1 cellular context compared by ENCODE assay signal in the genomic region with DNA sequence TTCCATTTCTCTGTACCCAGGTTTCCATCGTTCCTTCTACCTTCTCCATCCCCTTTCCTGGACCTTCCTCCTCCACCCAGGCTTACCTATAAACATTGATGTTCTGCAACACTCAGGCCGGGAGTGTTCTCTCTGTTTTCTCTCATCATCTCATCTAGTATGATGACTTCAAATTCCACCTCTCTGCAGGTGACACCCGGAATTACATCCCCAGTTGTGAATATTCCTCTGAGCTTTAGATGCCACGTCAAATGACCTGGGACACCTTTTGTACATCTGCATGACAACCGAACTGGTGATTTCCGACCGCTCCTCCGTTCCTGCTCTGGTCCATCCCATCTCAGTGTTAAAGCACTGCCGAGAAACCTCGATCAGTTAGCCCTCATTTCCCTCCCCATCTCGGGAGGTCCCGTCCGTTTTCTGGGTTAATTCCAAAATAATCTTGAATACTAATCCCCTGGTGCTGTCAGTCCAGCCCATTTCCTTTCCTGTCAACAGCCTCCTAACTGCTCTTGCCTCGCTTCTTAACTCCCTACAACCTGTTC.
TF ChIP-seq lines count a peak whose summit lies in the region.

No MANE protein-coding gene starts in this region.

TF ChIP-seq in HCT116, 20 proteins besides CTCF, POLR2A, EP300 and RAD21:
- TF ChIP-seq ELF1 (IDR thresholded peaks at IDR 0.05; ENCODE audit: borderline replicate concordance, low read depth) (no peak), EZH2phosphoT487 (IDR thresholded peaks at IDR 0.05; ENCODE audit: borderline replicate concordance) (no peak), POLR2AphosphoS5 (IDR thresholded peaks at IDR 0.05; ENCODE audit: low read depth, low read length) (no peak), CBX3 (IDR thresholded peaks at IDR 0.05; ENCODE audit: low read depth) (no peak), YY1 (IDR thresholded peaks at IDR 0.05; ENCODE audit: extremely low read depth, insufficient replicate concordance, low read depth, low read length) (no peak), SRF (IDR thresholded peaks at IDR 0.05; ENCODE audit: low read depth) (no peak; the same call in 1 of the 2 replicates), ZNF274 (IDR thresholded peaks at IDR 0.05; ENCODE audit: low read depth, low read length) (no peak), ZFX (IDR thresholded peaks at IDR 0.05) (no peak), JUND (IDR thresholded peaks at IDR 0.05) (no peak), SIN3A (IDR thresholded peaks at IDR 0.05; ENCODE audit: low read depth) (no peak), TCF7L2 (IDR thresholded peaks at IDR 0.05; ENCODE audit: borderline replicate concordance, extremely low read depth, insufficient read depth, insufficient read length) (no peak), SP1 (IDR thresholded peaks at IDR 0.05; ENCODE audit: low read depth) (no peak), EGR1 (IDR thresholded peaks at IDR 0.05; ENCODE audit: low read depth) (no peak), CEBPB (IDR thresholded peaks at IDR 0.05; ENCODE audit: low read depth) (no peak)
- TF ChIP-seq, protein P1, sequence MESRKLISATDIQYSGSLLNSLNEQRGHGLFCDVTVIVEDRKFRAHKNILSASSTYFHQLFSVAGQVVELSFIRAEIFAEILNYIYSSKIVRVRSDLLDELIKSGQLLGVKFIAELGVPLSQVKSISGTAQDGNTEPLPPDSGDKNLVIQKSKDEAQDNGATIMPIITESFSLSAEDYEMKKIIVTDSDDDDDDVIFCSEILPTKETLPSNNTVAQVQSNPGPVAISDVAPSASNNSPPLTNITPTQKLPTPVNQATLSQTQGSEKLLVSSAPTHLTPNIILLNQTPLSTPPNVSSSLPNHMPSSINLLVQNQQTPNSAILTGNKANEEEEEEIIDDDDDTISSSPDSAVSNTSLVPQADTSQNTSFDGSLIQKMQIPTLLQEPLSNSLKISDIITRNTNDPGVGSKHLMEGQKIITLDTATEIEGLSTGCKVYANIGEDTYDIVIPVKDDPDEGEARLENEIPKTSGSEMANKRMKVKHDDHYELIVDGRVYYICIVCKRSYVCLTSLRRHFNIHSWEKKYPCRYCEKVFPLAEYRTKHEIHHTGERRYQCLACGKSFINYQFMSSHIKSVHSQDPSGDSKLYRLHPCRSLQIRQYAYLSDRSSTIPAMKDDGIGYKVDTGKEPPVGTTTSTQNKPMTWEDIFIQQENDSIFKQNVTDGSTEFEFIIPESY (IDR thresholded peaks at IDR 0.05; ENCODE audit: extremely low read depth, insufficient replicate concordance, low read length): no peak
- TF ChIP-seq, protein P2, sequence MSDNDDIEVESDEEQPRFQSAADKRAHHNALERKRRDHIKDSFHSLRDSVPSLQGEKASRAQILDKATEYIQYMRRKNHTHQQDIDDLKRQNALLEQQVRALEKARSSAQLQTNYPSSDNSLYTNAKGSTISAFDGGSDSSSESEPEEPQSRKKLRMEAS (IDR thresholded peaks at IDR 0.05): no peak
